In genomic region chr17:47682138-47682537, GRCh38 we compare ENCODE assay signal across 1 cellular context.
TF ChIP-seq lines count a peak whose summit lies in the region.

No MANE protein-coding gene starts in this region.

TF ChIP-seq in GM23338, 12 proteins besides CTCF, POLR2A, EP300 and RAD21 (continued from another document):
- no peak for TF ChIP-seq REST (IDR thresholded peaks at IDR 0.05; ENCODE audit: unreplicated experiment)
- TF ChIP-seq EZH2phosphoT487 (IDR thresholded peaks at IDR 0.05; ENCODE audit: unreplicated experiment) = no peak
- TF ChIP-seq ZNF114 (CRISPR knock-in tag; IDR thresholded peaks at IDR 0.05) = no peak
- TF ChIP-seq ZNF462 (CRISPR knock-in tag; IDR thresholded peaks at IDR 0.05) = no peak
